In the genomic region with DNA sequence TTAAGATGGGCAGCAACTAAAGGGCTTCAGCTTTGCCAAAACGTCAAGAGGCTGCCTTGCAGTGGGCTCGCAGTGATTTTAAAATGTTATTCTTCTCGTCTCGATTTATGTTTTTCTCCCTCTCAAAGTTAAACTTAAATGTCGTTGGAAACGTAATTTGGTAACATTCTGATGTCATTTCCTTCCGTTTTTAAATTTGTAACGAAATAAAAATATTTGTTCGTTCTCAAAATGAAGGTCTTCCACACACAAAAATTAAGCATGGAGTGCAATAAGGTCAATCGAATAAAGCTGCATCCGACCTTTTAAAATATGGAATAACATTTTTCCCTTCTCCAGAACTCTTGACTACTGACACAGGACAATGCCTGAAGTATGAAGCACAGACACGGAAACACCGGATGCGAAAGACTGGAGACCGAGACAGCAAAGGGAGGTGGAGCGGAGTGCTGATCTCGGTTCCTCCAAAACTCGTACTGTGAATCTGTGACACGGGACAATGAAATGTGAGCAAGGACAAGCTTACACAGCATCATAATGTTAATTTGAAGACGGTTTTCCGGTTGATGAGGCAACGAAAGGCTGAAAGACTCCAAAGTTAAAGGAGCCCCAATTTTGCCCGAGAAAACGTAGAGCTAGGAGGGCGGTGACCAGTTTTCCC, we compare ENCODE assay signal across 8 cellular contexts. TPM values are rescaled to one million over a fixed set of nuclear protein-coding genes. Genes with fewer than 3 reads are reported as not detected.
DNase-seq lines count a peak whose midpoint lies in the region; ATAC-seq and TF ChIP-seq lines count a peak whose summit lies in the region.

No MANE protein-coding gene starts in this region.

- H3K9me3 ChIP-seq in MG63 (no peaks in the 10 kb centered on the region), endodermal cell (ENCODE audit: control insufficient read depth, low read length) (no peaks in the 10 kb centered on the region), transverse colon (no peaks in the 10 kb centered on the region)

- H3K4me1 Mint-ChIP-seq in endodermal cell (peaks cover 9% of the 10 kb centered on the region), memory B cell (peaks cover 21% of the 10 kb centered on the region)

- H3K4me1 ChIP-seq in endodermal cell (ENCODE audit: control insufficient read depth, insufficient read depth, low read length) (peaks cover 4% of the 10 kb centered on the region), transverse colon (peaks cover 4 to 26% (median 6%) of the 10 kb centered on the region in 4 donors)

- H3K27ac ChIP-seq in endodermal cell (ENCODE audit: low read depth, low read length) (peak overlapping the region; percentile 83), transverse colon (peak overlapping the region; percentile 90 to 91 (median 90))

- H3K9ac ChIP-seq in endodermal cell (ENCODE audit: extremely low read depth, low read length, poor library complexity, severe bottlenecking): peak overlapping the region; percentile 72

- intact Hi-C loops in transverse colon (cut with DNase I; ENCODE audit: low total_unique reads): no loop called here

- H3K4me3 ChIP-seq in MG63 (peak overlapping the region; percentile 74), WI38 (ENCODE audit: low read depth, low read length) (peak overlapping the region; percentile 94), endodermal cell (ENCODE audit: low read length) (peak overlapping the region; percentile 100), transverse colon (peak overlapping the region; percentile 68 to 88 (median 74))

- peak overlapping the region; percentile 74 for H3K4me3 Mint-ChIP-seq in endodermal cell
- peak overlapping the region; percentile 97 for H3K4me3 Mint-ChIP-seq in memory B cell

- H3K27me3 Mint-ChIP-seq in endodermal cell (ENCODE audit: insufficient read depth) (peaks cover 11% of the 10 kb centered on the region), memory B cell (peaks cover 2% of the 10 kb centered on the region)

- peak; percentile 44 for DNase-seq in Daoy (ENCODE audit: low read depth)
- peak; percentile 30 for DNase-seq in MG63
- DNase-seq in endodermal cell: peak; percentile 55
- DNase-seq in memory B cell (ENCODE audit: low spot score in 2 of 2): peak in 1 of 2 donors; percentile 65
- DNase-seq in transverse colon: peak; percentile 44
- DNase-seq in HuH-7.5 (ENCODE audit: low spot score): no peak

- no peaks in the 10 kb centered on the region for H3K36me3 ChIP-seq in MG63
- no peaks in the 10 kb centered on the region for H3K36me3 ChIP-seq in endodermal cell (ENCODE audit: control insufficient read depth, insufficient read depth, low read length)
- H3K36me3 ChIP-seq in transverse colon: no peaks in the 10 kb centered on the region

- in situ Hi-C loops in transverse colon (cut with MboI; ENCODE audit: low pct_ligation_motif_present in 1 of 4, low pct_unique_long_range_greater_than_20kb in 1 of 4, low sequenced_read_pairs in 3 of 4): loop anchor here in 1 of 4 donors (25.0 kb wide), 1 partner anchor 901 kb away; no protein-coding TSS in a partner anchor

- H3K27me3 ChIP-seq in MG63: no peaks in the 10 kb centered on the region
- H3K27me3 ChIP-seq in endodermal cell (ENCODE audit: control insufficient read depth, insufficient read depth, low read length, poor library complexity, severe bottlenecking): peaks cover 13% of the 10 kb centered on the region
- H3K27me3 ChIP-seq in transverse colon: peaks cover 23% of the 10 kb centered on the region

- TF ChIP-seq CTCF in WI38 (IDR thresholded peaks at IDR 0.05; ENCODE audit: low read depth, low read length): no peak
- TF ChIP-seq CTCF in endodermal cell (conservative IDR thresholded peaks at IDR 0.05): no peak
- no peak for TF ChIP-seq CTCF in transverse colon (IDR thresholded peaks at IDR 0.05)

- no peak for TF ChIP-seq POLR2A in transverse colon (IDR thresholded peaks at IDR 0.05)

- no peak for TF ChIP-seq EP300 in transverse colon (IDR thresholded peaks at IDR 0.05; ENCODE audit: low read depth)

- ATAC-seq in GM21447 (IDR thresholded peaks at IDR 0.05; ENCODE audit: unreplicated experiment) (peak; percentile 30), memory B cell (ENCODE audit: low read depth) (peak; percentile 43)

- WGBS in endodermal cell (ENCODE audit: insufficient coverage in 1 of 2, insufficient read length in 1 of 2), 2 experiments: 18 to 19% methylated on average over 19 to 25 of the region's 25 CpGs
- 2 to 5% methylated on average over 12 to 25 of the region's 25 CpGs for WGBS in transverse colon (ENCODE audit: low coverage in 1 of 2), 2 donors

- H3K9me3 Mint-ChIP-seq in endodermal cell (no peaks in the 10 kb centered on the region), memory B cell (no peaks in the 10 kb centered on the region)

- H3K27ac Mint-ChIP-seq in endodermal cell (peak overlapping the region; percentile 52), memory B cell (peak overlapping the region; percentile 100)

- peaks cover 2% of the 10 kb centered on the region for H3K36me3 Mint-ChIP-seq in endodermal cell (ENCODE audit: low read depth)
- peaks cover 7% of the 10 kb centered on the region for H3K36me3 Mint-ChIP-seq in memory B cell

RNA-seq across cellular contexts. Expression of a gene that starts 0.8 kb away (rescaled TPM):
- 20.3 and 20.6 TPM in 2 replicates for total RNA-seq in Daoy (2014; rRNA removed; shearing (Covaris generic))
- 12.8 and 16.8 TPM in 2 replicates for total RNA-seq in MG63 (2014; rRNA removed; shearing (Covaris generic); ENCODE audit: low replicate concordance)
- total RNA-seq in endodermal cell (1 to 10 TPM; 6.3 to 7.7 TPM), transverse colon (10 to 100 TPM in 2 of 4 donors, 1 to 10 TPM in 2; 6.4 to 16.4 (median 11.9) TPM)
- polyA plus RNA-seq in endodermal cell (2013, experiment 1 of 2): 17.1 TPM
- polyA plus RNA-seq in endodermal cell (2013, experiment 2 of 2): 16.6 TPM

RNA-seq across cellular contexts. Expression of a gene that starts 15.0 kb away (rescaled TPM):
- 47.6 and 52.4 TPM in 2 replicates for total RNA-seq in Daoy (2014; rRNA removed; shearing (Covaris generic))
- total RNA-seq in MG63 (2014; rRNA removed; shearing (Covaris generic); ENCODE audit: low replicate concordance): 46.8 and 53.8 TPM in 2 replicates
- total RNA-seq in endodermal cell (10 to 100 TPM; 49.7 to 66.4 TPM), transverse colon (100 to 1,000 TPM in 2 of 4 donors, 10 to 100 TPM in 2; 33.0 to 142 (median 84.2) TPM)
- polyA plus RNA-seq in endodermal cell (2013, experiment 1 of 2): 53.3 TPM
- polyA plus RNA-seq in endodermal cell (2013, experiment 2 of 2): 54.6 TPM
